In the genomic region with DNA sequence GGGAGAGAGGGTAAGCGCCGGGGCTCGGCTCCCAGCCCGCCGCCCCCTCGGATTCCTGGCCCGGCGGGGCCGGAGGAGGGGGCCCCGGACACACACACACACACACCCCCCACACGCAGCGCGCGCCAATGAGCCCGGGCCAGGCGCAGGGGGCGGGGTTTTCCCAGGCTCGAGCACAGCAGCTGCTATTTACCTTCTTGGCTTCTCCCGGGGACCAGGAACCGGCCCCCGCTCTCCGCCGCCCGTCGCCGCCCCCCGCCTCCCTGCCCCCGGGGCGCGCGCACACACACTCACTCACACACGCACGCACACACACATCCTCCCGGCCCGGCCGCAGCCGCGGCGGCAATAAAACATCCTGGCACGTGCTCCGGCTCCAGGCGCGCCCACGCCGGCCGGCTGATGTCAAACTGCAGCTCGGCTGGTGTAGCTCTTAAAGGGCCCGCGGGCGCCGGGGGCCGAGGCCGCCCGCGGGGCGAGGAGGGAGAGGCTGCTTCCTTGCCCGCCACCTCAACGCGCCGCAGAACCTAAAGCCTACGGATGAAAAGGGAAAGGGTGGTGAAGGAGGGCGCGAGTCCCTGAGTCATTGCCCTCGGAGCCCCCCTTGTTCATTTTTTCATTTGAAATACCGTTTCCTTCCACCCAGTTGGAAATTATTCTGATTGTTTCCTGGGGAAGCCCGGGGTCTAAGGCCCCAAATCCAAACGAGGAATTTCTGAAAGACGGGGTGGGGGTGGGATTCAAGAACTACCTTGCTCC, we compare ENCODE assay signal across 8 cellular contexts. TPM values are rescaled to one million over a fixed set of nuclear protein-coding genes. Genes with fewer than 3 reads are reported as not detected.
DNase-seq lines count a peak whose midpoint lies in the region; ATAC-seq and TF ChIP-seq lines count a peak whose summit lies in the region.

No MANE protein-coding gene starts in this region.

- TF ChIP-seq CTCF in A673 (conservative IDR thresholded peaks at IDR 0.05; ENCODE audit: low read depth, low read length) = no peak

- peak overlapping the region; percentile 98 for H3K27ac ChIP-seq in A673 (ENCODE audit: low read depth, low read length, poor library complexity, severe bottlenecking)

- ATAC-seq in GM18868 (IDR thresholded peaks at IDR 0.05; ENCODE audit: unreplicated experiment) = peak; percentile 39
- peak; percentile 37 for ATAC-seq in HG03135 (IDR thresholded peaks at IDR 0.05; ENCODE audit: unreplicated experiment)

- intact Hi-C loops in A673 (cut with micrococcal nuclease; ENCODE audit: unreplicated experiment) = loop anchor here (1.0 to 10.0 kb wide), 8 partner anchors 46 to 1310 kb away; a partner anchor contains a TSS

- no peaks in the 10 kb centered on the region for H3K27me3 ChIP-seq in A673 (replicated peaks; ENCODE audit: insufficient read depth, low read depth, low read length, poor library complexity)

- H3K4me1 ChIP-seq in A673 (ENCODE audit: insufficient read depth, low read length, poor library complexity, severe bottlenecking) = peaks cover 29% of the 10 kb centered on the region

- H3K4me3 ChIP-seq in A673 (ENCODE audit: low read depth, low read length, poor library complexity, severe bottlenecking) = peak overlapping the region; percentile 93

- CTCF ChIA-PET in A673 (lab: Charles Lee) = interaction anchor here (0.6 to 0.9 kb wide), 4 partner anchors 63 to 354 kb away, joined by 3 to 7 read pairs (median 3); no protein-coding TSS in a partner anchor

- H3K36me3 ChIP-seq in A673 (ENCODE audit: insufficient read depth, low read length, poor library complexity, severe bottlenecking) = peaks cover 34% of the 10 kb centered on the region

- BruUV-seq in A673 (replicated peaks; lab: Mats Ljungman, UMichigan) = no TSS peak

- POLR2A ChIA-PET in A673 (lab: Charles Lee; ENCODE audit: low non-redundant PET) = interaction anchor here (0.6 kb wide), 6 partner anchors 63 to 466 kb away, joined by 3 to 6 read pairs (median 4); no protein-coding TSS in a partner anchor

- DNase-seq in A673 (ENCODE audit: low spot score) = peak; percentile 97
- DNase-seq in NCI-H2227 (lab: John Stamatoyannopoulos, UW; ENCODE audit: unreplicated experiment) = peak; percentile 96
- peak; percentile 80 for DNase-seq in activated CD4-positive, CD25-positive, alpha-beta regulatory T cell treated with anti-CD3 and anti-CD28 coated beads, Interleukin-2, amount 50 U/mL, for 72 hours
- DNase-seq in cerebellar cortex (ENCODE audit: low spot score) = peak; percentile 58
- peak; percentile 92 for DNase-seq in kidney glomerular epithelial cell (lab: John Stamatoyannopoulos, UW)
- peak; percentile 66 to 71 for DNase-seq in stimulated activated CD4-positive, alpha-beta T cell treated with anti-CD3 and anti-CD28 coated beads, Interleukin-15, amount 100 ng/mL, for 48 hours (ENCODE audit: low read depth in 2 of 2)

- no peaks in the 10 kb centered on the region for H3K9me3 ChIP-seq in A673 (ENCODE audit: low read depth, low read length, poor library complexity, severe bottlenecking)

RNA-seq across cellular contexts. Expression of a gene that starts 1.0 kb away (rescaled TPM):
- total RNA-seq in A673 (2021) = 136 and 139 TPM in 2 replicates

Comparison
In these comparisons a context has a peak if more than half of its experiments do, and no peak if none do; other contexts are left out.
1. Peak in every context shown above with its lines: DNase-seq, ATAC-seq, H3K4me3 ChIP-seq and H3K27ac ChIP-seq.